ENCODE assay signal across 8 cellular contexts in the genomic region with DNA sequence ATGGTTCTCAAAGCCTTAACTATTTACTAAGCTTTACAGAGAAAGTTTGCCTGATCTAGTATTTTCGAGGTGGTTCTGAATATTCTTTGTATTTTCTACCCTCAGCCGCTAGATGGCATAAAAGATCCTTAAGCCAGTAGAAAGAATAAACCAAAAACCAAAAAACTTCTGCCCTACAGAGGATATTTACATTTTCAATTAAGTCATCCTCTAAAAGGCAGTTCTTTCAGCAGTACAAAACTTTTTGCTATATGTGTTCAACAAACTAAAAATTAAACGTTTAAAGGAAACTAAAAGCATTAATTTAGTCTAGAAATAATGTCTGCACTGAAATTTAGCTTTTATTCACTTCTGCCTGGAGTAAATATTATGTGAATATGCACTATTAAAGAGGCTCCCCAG.
A peak's percentile ranks its signal among the peaks of the same experiment; 100 is the strongest.
DNase-seq lines count a peak whose midpoint lies in the region; ATAC-seq and TF ChIP-seq lines count a peak whose summit lies in the region.

No MANE protein-coding gene starts in this region.

- no peaks in the 10 kb centered on the region for H3K36me3 ChIP-seq in BE2C
- H3K36me3 ChIP-seq in left lung: no peaks in the 10 kb centered on the region

- H3K9me3 ChIP-seq in BE2C: no peaks in the 10 kb centered on the region
- no peaks in the 10 kb centered on the region for H3K9me3 ChIP-seq in left lung

- H3K27me3 ChIP-seq in BE2C: no peaks in the 10 kb centered on the region
- H3K27me3 ChIP-seq in left lung: no peaks in the 10 kb centered on the region

- H3K4me3 ChIP-seq in BE2C (ENCODE audit: low read depth, low read length): no peak overlapping the region
- no peak overlapping the region for H3K4me3 ChIP-seq in left lung

- ATAC-seq in left lung (peak; percentile 82), HG02642 (IDR thresholded peaks at IDR 0.05; ENCODE audit: poor library complexity, unreplicated experiment) (no peak), HG03175 (IDR thresholded peaks at IDR 0.05; ENCODE audit: unreplicated experiment) (no peak)

- TF ChIP-seq CTCF in BE2C (IDR thresholded peaks at IDR 0.05; ENCODE audit: low read depth, low read length) (peak; percentile 61), GM20000 (IDR thresholded peaks at IDR 0.05; ENCODE audit: extremely low read depth, missing control alignments) (peak; percentile 28), left lung (IDR thresholded peaks at IDR 0.05) (peak; percentile 40 to 67)

- intact Hi-C loops in left lung (cut with DNase I): loop anchor here in 1 of 2 donors (5.0 kb wide), 1 partner anchor 190 kb away; no protein-coding TSS in a partner anchor

- DNase-seq in BE2C (no peak), GM20000 (ENCODE audit: low spot score) (peak; percentile 46), NCI-H460 (ENCODE audit: extremely low read depth, low read depth) (peak; percentile 41), brain pericyte (ENCODE audit: low read depth, low spot score) (peak; percentile 25), left lung (no peak)
- DNase-seq in activated T-cell treated with anti-CD3 and anti-CD28 coated beads, Interleukin-2, amount 50 U/mL, for 1 hour: no peak

- H3K27ac ChIP-seq in left lung: no peak overlapping the region

- H3K4me1 ChIP-seq in BE2C (peaks cover 2% of the 10 kb centered on the region; the same call in 1 of the 2 replicates), left lung (no peaks in the 10 kb centered on the region)

Comparison
In these comparisons a context has a peak if more than half of its experiments do, and no peak if none do; other contexts are left out.
1. DNase-seq: peak in GM20000 (single experiment), NCI-H460 (single experiment) and brain pericyte (single experiment); none in BE2C (single experiment), left lung (0 of 2) and activated T-cell treated with anti-CD3 and anti-CD28 coated beads, Interleukin-2, amount 50 U/mL, for 1 hour (single experiment).
2. Peak in every context shown above with its lines, with median percentiles within 50 percentile points of each other: CTCF ChIP-seq.